In genomic region chr7:17608114-17608833, GRCh38 we compare ENCODE assay signal across 13 cellular contexts.
DNase-seq lines count a peak whose midpoint lies in the region; TF ChIP-seq lines count a peak whose summit lies in the region.
"Had no signal": no experiment of that assay in that cellular context is flagged by ENCODE, and none has a peak within 500 bp of the region (broad histone marks: within the 10 kb centered on the region; RNA-seq: fewer than 3 reads in every experiment).

No MANE protein-coding gene starts in this region.

- H3K36me3 ChIP-seq in skeletal muscle satellite cell (ENCODE audit: insufficient read depth, low read length): no peaks in the 10 kb centered on the region

- peak overlapping the region; percentile 31 for H3K9ac ChIP-seq in skeletal muscle satellite cell (ENCODE audit: low read depth, low read length)

- peak overlapping the region; percentile 47 for H3K4me2 ChIP-seq in skeletal muscle satellite cell (ENCODE audit: low read length)

- peak; percentile 45 for DNase-seq in GM04504 (ENCODE audit: low read depth)
- DNase-seq in NOMO-1 (lab: John Stamatoyannopoulos, UW; ENCODE audit: unreplicated experiment in 2 of 2): peak; percentile 56 to 82
- peak; percentile 64 for DNase-seq in choroid plexus epithelial cell (ENCODE audit: low read depth)
- no peak for DNase-seq in NAMALWA (ENCODE audit: low spot score)
- DNase-seq in stimulated activated CD4-positive, alpha-beta T cell treated with anti-CD3 and anti-CD28 coated beads, Interleukin-4, amount 100 ng/mL, for 4 hours: no peak
- no peak for DNase-seq in NCI-H1048 (lab: John Stamatoyannopoulos, UW)
- DNase-seq in NCI-H1105 (lab: John Stamatoyannopoulos, UW): no peak
- DNase-seq: activated naive CD4-positive, alpha-beta T cell treated with Interleukin-2 at 50 U/mL for 16 hours; NCI-H1694 treated with DMSO at 0.1 percent for 48 hours; SIG-M5; small intestine; substantia nigra had no signal

- no peak for TF ChIP-seq CTCF in choroid plexus epithelial cell (conservative IDR thresholded peaks at IDR 0.05; ENCODE audit: low read depth, low read length)

- H3K4me1 ChIP-seq in skeletal muscle satellite cell (ENCODE audit: control insufficient read depth, insufficient read depth, low read length): peaks cover 13% of the 10 kb centered on the region

- no peaks in the 10 kb centered on the region for H3K9me3 ChIP-seq in skeletal muscle satellite cell (replicated peaks; ENCODE audit: low read length)

- no peaks in the 10 kb centered on the region for H3K27me3 ChIP-seq in skeletal muscle satellite cell (ENCODE audit: control insufficient read depth, insufficient read depth, low read length)

- no peak overlapping the region for H3K4me3 ChIP-seq in choroid plexus epithelial cell (ENCODE audit: low read depth, low read length)
- no peak overlapping the region for H3K4me3 ChIP-seq in skeletal muscle satellite cell (ENCODE audit: low read length)

Comparison
In these comparisons a context has a peak if more than half of its experiments do, and no peak if none do; other contexts are left out.
1. DNase-seq: peak in GM04504 (single experiment), NOMO-1 (2 of 2) and choroid plexus epithelial cell (single experiment); none in NAMALWA (single experiment), stimulated activated CD4-positive, alpha-beta T cell treated with anti-CD3 and anti-CD28 coated beads, Interleukin-4, amount 100 ng/mL, for 4 hours (0 of 2), NCI-H1048 (single experiment) and NCI-H1105 (single experiment).